9 cellular contexts compared by ENCODE assay signal in the genomic region with DNA sequence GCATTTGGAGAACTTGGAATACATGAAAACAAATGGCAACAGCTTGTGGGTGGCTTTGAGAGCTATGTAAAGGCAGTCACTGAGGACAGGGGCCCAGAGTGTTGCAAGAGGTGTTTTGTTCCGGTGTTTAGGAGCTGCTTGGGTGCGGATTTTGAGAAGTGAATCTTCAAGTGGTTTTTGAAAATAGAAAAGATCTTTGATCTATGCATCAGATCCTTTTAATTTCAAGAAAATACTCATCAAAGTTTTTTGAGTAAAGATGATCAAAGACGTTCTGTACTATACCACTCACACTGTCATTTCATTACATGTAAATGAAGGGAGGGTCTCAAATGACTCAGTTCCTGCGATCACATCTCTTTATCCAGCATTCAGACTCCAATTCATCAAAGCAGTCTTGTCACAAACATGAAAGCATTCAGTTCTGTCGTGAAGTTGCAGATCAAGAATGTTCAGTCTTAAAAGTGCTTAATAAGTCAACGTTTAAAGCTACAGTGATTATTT.
A peak's percentile ranks its signal among the peaks of the same experiment; 100 is the strongest.
DNase-seq lines count a peak whose midpoint lies in the region; ATAC-seq and TF ChIP-seq lines count a peak whose summit lies in the region.
"Had no signal": no experiment of that assay in that cellular context is flagged by ENCODE, and none has a peak within 500 bp of the region (broad histone marks: within the 10 kb centered on the region; RNA-seq: fewer than 3 reads in every experiment).

No MANE protein-coding gene starts in this region.

- no peaks in the 10 kb centered on the region for H3K4me1 ChIP-seq in right lobe of liver

- no peaks in the 10 kb centered on the region for H3K36me3 ChIP-seq in right lobe of liver

- H3K27me3 ChIP-seq in right lobe of liver = no peaks in the 10 kb centered on the region

- peak; percentile 13 for DNase-seq in activated CD8-positive, alpha-beta memory T cell treated with anti-CD3 and anti-CD28 coated beads, Interleukin-2, amount 50 U/mL, for 24 hours (ENCODE audit: extremely low read depth)
- no peak for DNase-seq in activated CD8-positive, alpha-beta memory T cell treated with anti-CD3 and anti-CD28 coated beads for 24 hours
- DNase-seq in activated naive CD4-positive, alpha-beta T cell treated with Interleukin-2 at 50 U/mL for 16 hours = peak; percentile 56
- DNase-seq in stimulated activated naive CD8-positive, alpha-beta T cell treated with anti-CD3 and anti-CD28 coated beads, Interleukin-15, amount 100 ng/mL, for 72 hours = peak; percentile 31 to 74
- DNase-seq in NCI-H446 (lab: John Stamatoyannopoulos, UW) (no peak), right lobe of liver (no peak), COLO668 (lab: John Stamatoyannopoulos, UW; ENCODE audit: unreplicated experiment) (no peak)
- DNase-seq: NCI-H1930 had no signal

- 50% methylated on average over 6 of the region's 6 CpGs for WGBS in right lobe of liver (ENCODE audit: insufficient coverage, low coverage, low lambda C conversion rate, missing lambda C conversion rate)

- peak; percentile 88 for ATAC-seq in HG03432 (IDR thresholded peaks at IDR 0.05; ENCODE audit: unreplicated experiment)
- peak; percentile 97 for ATAC-seq in stimulated activated naive CD8-positive, alpha-beta T cell treated with anti-CD3 and anti-CD28 coated beads, Interleukin-15, amount 100 ng/mL, for 72 hours
- no peak for ATAC-seq in right lobe of liver

- H3K27me3 Mint-ChIP-seq in stimulated activated naive CD8-positive, alpha-beta T cell treated with anti-CD3 and anti-CD28 coated beads, Interleukin-15, amount 100 ng/mL, for 72 hours = peaks cover 27% of the 10 kb centered on the region

- H3K4me3 ChIP-seq in right lobe of liver = no peak overlapping the region

- peak overlapping the region in 1 of 2 donors; percentile 24 for H3K4me3 Mint-ChIP-seq in stimulated activated naive CD8-positive, alpha-beta T cell treated with anti-CD3 and anti-CD28 coated beads, Interleukin-15, amount 100 ng/mL, for 72 hours

- H3K27ac ChIP-seq in right lobe of liver = no peak overlapping the region

- intact Hi-C loops in right lobe of liver (cut with DNase I) = no loop called here

- peaks cover 0 to 7% of the 10 kb centered on the region in 2 donors for H3K9me3 Mint-ChIP-seq in stimulated activated naive CD8-positive, alpha-beta T cell treated with anti-CD3 and anti-CD28 coated beads, Interleukin-15, amount 100 ng/mL, for 72 hours

- H3K9me3 ChIP-seq in right lobe of liver = no peaks in the 10 kb centered on the region

- no peak for TF ChIP-seq POLR2A in right lobe of liver (IDR thresholded peaks at IDR 0.05)

- peaks cover 29% of the 10 kb centered on the region for H3K4me1 Mint-ChIP-seq in stimulated activated naive CD8-positive, alpha-beta T cell treated with anti-CD3 and anti-CD28 coated beads, Interleukin-15, amount 100 ng/mL, for 72 hours

- peak overlapping the region; percentile 5 to 89 for H3K27ac Mint-ChIP-seq in stimulated activated naive CD8-positive, alpha-beta T cell treated with anti-CD3 and anti-CD28 coated beads, Interleukin-15, amount 100 ng/mL, for 72 hours

- TF ChIP-seq CTCF in right lobe of liver (IDR thresholded peaks at IDR 0.05) = no peak

Comparison
In these comparisons a context has a peak if more than half of its experiments do, and no peak if none do; other contexts are left out.
1. DNase-seq: peak in activated CD8-positive, alpha-beta memory T cell treated with anti-CD3 and anti-CD28 coated beads, Interleukin-2, amount 50 U/mL, for 24 hours (single experiment), activated naive CD4-positive, alpha-beta T cell treated with Interleukin-2 at 50 U/mL for 16 hours (single experiment) and stimulated activated naive CD8-positive, alpha-beta T cell treated with anti-CD3 and anti-CD28 coated beads, Interleukin-15, amount 100 ng/mL, for 72 hours (2 of 2); none in activated CD8-positive, alpha-beta memory T cell treated with anti-CD3 and anti-CD28 coated beads for 24 hours (single experiment), NCI-H446 (0 of 2), right lobe of liver (0 of 3) and COLO668 (single experiment).
2. ATAC-seq: peak in HG03432 (single experiment) and stimulated activated naive CD8-positive, alpha-beta T cell treated with anti-CD3 and anti-CD28 coated beads, Interleukin-15, amount 100 ng/mL, for 72 hours (single experiment); none in right lobe of liver (0 of 4).